Comparison of ENCODE assay signal across 25 cellular contexts in genomic region chr6:69392745-69393144, GRCh38.
"Had no signal": no experiment of that assay in that cellular context is flagged by ENCODE, and none has a peak within 500 bp of the region (broad histone marks: within the 10 kb centered on the region; RNA-seq: fewer than 3 reads in every experiment).

No MANE protein-coding gene starts in this region.

- H3K4me1 ChIP-seq: Peyer's patch, SJCRH30 had no signal

- H3K27me3 ChIP-seq: MG63, Peyer's patch, SJCRH30 had no signal

- H3K4me2 ChIP-seq: PC-9 had no signal

- H2AFZ ChIP-seq: PC-9 had no signal

- FAIRE-seq: HepG2 had no signal

- H3K9me3 ChIP-seq: MG63, Peyer's patch, SJCRH30 had no signal

- ATAC-seq: HepG2, Right ventricle myocardium inferior, SK-N-SH treated with all-trans-retinoic acid at 6 μM for 48 hours had no signal

- H3K4me3 ChIP-seq: MG63, PC-9, Peyer's patch, SJCRH30 had no signal

- H3K36me3 ChIP-seq: MG63, Peyer's patch, SJCRH30 had no signal

- H3K27ac ChIP-seq: PC-9, Peyer's patch, SJCRH30 had no signal

- DNase-seq: IMR-90, Karpas-422, KG1, MG63, NCI-H1092 treated with DMSO at 0.1 percent for 48 hours, NCI-H1436, NCI-H187, NCI-H2029, NCI-H2081 treated with DMSO at 0.1 percent for 48 hours, NCI-H2171, NCI-H226, NCI-H446, NCI-H510A, NCI-H524 treated with DMSO at 0.1 percent for 48 hours, NCI-H69, NCI-H774, OCI-M1, PC-9, Peyer's patch, SHP77 treated with DMSO at 0.1 percent for 48 hours, SJCRH30, T-helper 1 cell had no signal
